8 cellular contexts compared by ENCODE assay signal in genomic region chr6:73586416-73586974, GRCh38.
DNase-seq lines count a peak whose midpoint lies in the region; ATAC-seq and TF ChIP-seq lines count a peak whose summit lies in the region.

No MANE protein-coding gene starts in this region.

- peak overlapping the region; percentile 85 for H3K4me3 Mint-ChIP-seq in stimulated activated naive CD8-positive, alpha-beta T cell treated with anti-CD3 and anti-CD28 coated beads, Interleukin-15, Interleukin-2, amounts not matched to agents 100 ng/mL and 50 ng/mL, for 24 hours
- peak overlapping the region; percentile 78 to 90 (median 86) for H3K4me3 Mint-ChIP-seq in naive thymus-derived CD4-positive, alpha-beta T cell

- no peaks in the 10 kb centered on the region for H3K9me2 ChIP-seq in OCI-LY1 (ENCODE audit: low read depth, low read length)

- peak overlapping the region; percentile 70 for H3K9ac ChIP-seq in OCI-LY1 (ENCODE audit: low read length)

- CTCF ChIA-PET in naive thymus-derived CD4-positive, alpha-beta T cell (lab: Charles Lee): interaction anchor here (0.8 to 2.7 kb wide), 4 partner anchors 24 to 71 kb away, joined by 4 to 18 read pairs (median 7); partner anchors contain the start of gene EEF1A1

- peak overlapping the region; percentile 91 for H3K27ac ChIP-seq in OCI-LY1 (ENCODE audit: low read depth, low read length, poor library complexity, severe bottlenecking)
- peak overlapping the region; percentile 80 for H3K27ac ChIP-seq in effector memory CD4-positive, alpha-beta T cell (ENCODE audit: insufficient read depth, low read length, poor library complexity, severe bottlenecking)
- H3K27ac ChIP-seq in naive thymus-derived CD4-positive, alpha-beta T cell (ENCODE audit: low read depth, low read length): peak overlapping the region; percentile 89

- no peaks in the 10 kb centered on the region for H3K27me3 Mint-ChIP-seq in stimulated activated naive CD8-positive, alpha-beta T cell treated with anti-CD3 and anti-CD28 coated beads, Interleukin-15, Interleukin-2, amounts not matched to agents 100 ng/mL and 50 ng/mL, for 24 hours
- H3K27me3 Mint-ChIP-seq in naive thymus-derived CD4-positive, alpha-beta T cell: no peaks in the 10 kb centered on the region

- peaks cover 23% of the 10 kb centered on the region for H3K4me1 ChIP-seq in OCI-LY1 (ENCODE audit: insufficient read depth, low read length, severe bottlenecking)
- peaks cover 12% of the 10 kb centered on the region for H3K4me1 ChIP-seq in effector memory CD4-positive, alpha-beta T cell (ENCODE audit: control insufficient read depth, insufficient read depth, low read length, poor library complexity, severe bottlenecking)
- H3K4me1 ChIP-seq in naive thymus-derived CD4-positive, alpha-beta T cell (ENCODE audit: control insufficient read depth in 2 of 2, insufficient read depth in 2 of 2, low read length in 2 of 2): peaks cover 5 to 16% of the 10 kb centered on the region in 2 donors

- H2AFZ ChIP-seq in OCI-LY1 (ENCODE audit: low read length): peak overlapping the region; percentile 10

- intact Hi-C loops in naive thymus-derived CD4-positive, alpha-beta T cell (cut with micrococcal nuclease): loop anchor here (2.0 to 10.0 kb wide), 4 partner anchors 68 to 962 kb away; partner anchors contain the start of genes CGAS (in 1 of the 2), KCNQ5 (in 1 of the 2) and MTO1 (in 1 of the 2)

- no peaks in the 10 kb centered on the region for H3K36me3 ChIP-seq in OCI-LY1 (ENCODE audit: insufficient read depth, low read length)
- no peaks in the 10 kb centered on the region for H3K36me3 ChIP-seq in effector memory CD4-positive, alpha-beta T cell (ENCODE audit: control insufficient read depth, insufficient read depth, low read length)
- H3K36me3 ChIP-seq in naive thymus-derived CD4-positive, alpha-beta T cell (ENCODE audit: control insufficient read depth in 2 of 3, insufficient read depth in 3 of 3, low read length in 3 of 3): no peaks in the 10 kb centered on the region

- H3K9me3 Mint-ChIP-seq in stimulated activated naive CD8-positive, alpha-beta T cell treated with anti-CD3 and anti-CD28 coated beads, Interleukin-15, Interleukin-2, amounts not matched to agents 100 ng/mL and 50 ng/mL, for 24 hours: no peaks in the 10 kb centered on the region
- H3K9me3 Mint-ChIP-seq in naive thymus-derived CD4-positive, alpha-beta T cell: peaks cover 0 to 2% (median 0%) of the 10 kb centered on the region in 11 donors

- no peaks in the 10 kb centered on the region for H3K79me2 ChIP-seq in OCI-LY1 (ENCODE audit: insufficient read depth, low read length)

- peak overlapping the region; percentile 70 for H3K4me2 ChIP-seq in OCI-LY1 (ENCODE audit: low read length)

- no peaks in the 10 kb centered on the region for H3K27me3 ChIP-seq in OCI-LY1 (ENCODE audit: insufficient read depth, low read length)
- no peaks in the 10 kb centered on the region for H3K27me3 ChIP-seq in effector memory CD4-positive, alpha-beta T cell (replicated peaks; ENCODE audit: control insufficient read depth, insufficient read depth, low read length, poor library complexity, severe bottlenecking)
- H3K27me3 ChIP-seq in naive thymus-derived CD4-positive, alpha-beta T cell (ENCODE audit: control insufficient read depth in 2 of 2, insufficient read depth in 2 of 2, low read length in 2 of 2): no peaks in the 10 kb centered on the region

- peaks cover 2% of the 10 kb centered on the region for H3K36me3 Mint-ChIP-seq in stimulated activated naive CD8-positive, alpha-beta T cell treated with anti-CD3 and anti-CD28 coated beads, Interleukin-15, Interleukin-2, amounts not matched to agents 100 ng/mL and 50 ng/mL, for 24 hours (ENCODE audit: low read depth)
- peaks cover 0 to 6% (median 0%) of the 10 kb centered on the region in 5 donors for H3K36me3 Mint-ChIP-seq in naive thymus-derived CD4-positive, alpha-beta T cell

- no peaks in the 10 kb centered on the region for H3K9me3 ChIP-seq in OCI-LY1 (ENCODE audit: low read length)
- H3K9me3 ChIP-seq in effector memory CD4-positive, alpha-beta T cell (ENCODE audit: control insufficient read depth, low read length): no peaks in the 10 kb centered on the region
- no peaks in the 10 kb centered on the region for H3K9me3 ChIP-seq in naive thymus-derived CD4-positive, alpha-beta T cell (ENCODE audit: control insufficient read depth in 2 of 3, low read length in 3 of 3)

- POLR2A ChIA-PET in naive thymus-derived CD4-positive, alpha-beta T cell (lab: Charles Lee): interaction anchor here (1.2 to 6.0 kb wide), 8 partner anchors 13 to 125 kb away, joined by 4 to 183 read pairs (median 8); partner anchors contain the start of genes EEF1A1, MTO1 and SLC17A5

- peak overlapping the region; percentile 53 for H3K4me3 ChIP-seq in OCI-LY1 (ENCODE audit: low read depth, low read length, poor library complexity, severe bottlenecking)
- H3K4me3 ChIP-seq in effector memory CD4-positive, alpha-beta T cell (ENCODE audit: insufficient read depth, low read depth, low read length, poor library complexity, severe bottlenecking): peak overlapping the region; percentile 31
- H3K4me3 ChIP-seq in naive thymus-derived CD4-positive, alpha-beta T cell (ENCODE audit: low read length): peak overlapping the region; percentile 51

- no peak for TF ChIP-seq CTCF in OCI-LY1 (IDR thresholded peaks at IDR 0.05; ENCODE audit: low read length)

- H3K4me1 Mint-ChIP-seq in stimulated activated naive CD8-positive, alpha-beta T cell treated with anti-CD3 and anti-CD28 coated beads, Interleukin-15, Interleukin-2, amounts not matched to agents 100 ng/mL and 50 ng/mL, for 24 hours (ENCODE audit: low read depth): peaks cover 30% of the 10 kb centered on the region
- peaks cover 19 to 24% (median 22%) of the 10 kb centered on the region in 7 donors for H3K4me1 Mint-ChIP-seq in naive thymus-derived CD4-positive, alpha-beta T cell

- no peak for ATAC-seq in stimulated activated naive CD8-positive, alpha-beta T cell treated with anti-CD3 and anti-CD28 coated beads, Interleukin-15, Interleukin-2, amounts not matched to agents 100 U/mL and 50 U/mL, for 24 hours
- ATAC-seq in naive thymus-derived CD4-positive, alpha-beta T cell: peak; percentile 12
- ATAC-seq in GM19328 (IDR thresholded peaks at IDR 0.05; ENCODE audit: unreplicated experiment): no peak

- H3K27ac Mint-ChIP-seq in stimulated activated naive CD8-positive, alpha-beta T cell treated with anti-CD3 and anti-CD28 coated beads, Interleukin-15, Interleukin-2, amounts not matched to agents 100 ng/mL and 50 ng/mL, for 24 hours: peak overlapping the region; percentile 99
- peak overlapping the region; percentile 91 to 100 (median 99) for H3K27ac Mint-ChIP-seq in naive thymus-derived CD4-positive, alpha-beta T cell

- no peaks in the 10 kb centered on the region for H3F3A ChIP-seq in OCI-LY1 (ENCODE audit: insufficient read depth, low read length)

- H4K20me1 ChIP-seq in OCI-LY1 (ENCODE audit: insufficient read depth, low read length): no peaks in the 10 kb centered on the region

- DNase-seq in stimulated activated naive CD8-positive, alpha-beta T cell treated with anti-CD3 and anti-CD28 coated beads, Interleukin-15, Interleukin-2, amounts not matched to agents 100 U/mL and 50 U/mL, for 24 hours: no peak
- DNase-seq in effector memory CD4-positive, alpha-beta T cell: no peak
- peak in 3 of 9 donors; percentile 5 to 21 (median 14) for DNase-seq in naive thymus-derived CD4-positive, alpha-beta T cell
- no peak for DNase-seq in inferior parietal cortex (ENCODE audit: extremely low spot score)
- DNase-seq in effector CD8-positive, alpha-beta T cell (lab: John Stamatoyannopoulos, UW): no peak
